ENCODE assay signal across 20 cellular contexts in the genomic region with DNA sequence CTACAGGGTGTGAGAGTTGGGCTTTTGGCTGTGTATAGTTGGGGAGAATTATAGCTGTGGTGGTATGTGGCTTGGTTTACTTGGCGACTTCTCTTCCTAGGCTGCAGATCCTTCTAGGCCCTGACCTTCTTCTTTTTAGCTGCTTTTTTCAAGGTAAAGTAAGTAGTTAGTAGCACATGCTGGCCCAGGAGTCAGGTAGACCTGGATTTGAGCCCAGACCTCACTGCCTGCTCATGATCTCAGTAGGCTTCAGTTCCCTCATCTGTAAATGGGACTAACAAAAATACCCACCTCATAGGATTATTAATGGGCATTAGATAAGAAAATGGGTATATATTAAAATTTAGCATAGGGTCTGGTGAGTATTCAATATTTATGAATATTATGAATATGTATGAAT. TPM values are rescaled to one million over a fixed set of nuclear protein-coding genes. Genes with fewer than 3 reads are reported as not detected.
DNase-seq lines count a peak whose midpoint lies in the region; ATAC-seq and TF ChIP-seq lines count a peak whose summit lies in the region.
"Had no signal": no experiment of that assay in that cellular context is flagged by ENCODE, and none has a peak within 500 bp of the region (broad histone marks: within the 10 kb centered on the region; RNA-seq: fewer than 3 reads in every experiment).

No MANE protein-coding gene starts in this region.

- H3K9me3 Mint-ChIP-seq in activated naive CD8-positive, alpha-beta T cell treated with anti-CD3 and anti-CD28 coated beads, Interleukin-2, amount 10 ng/mL, durations not matched to agents 7 days and 5 days = no peaks in the 10 kb centered on the region
- H3K9me3 Mint-ChIP-seq in activated naive CD8-positive, alpha-beta T cell treated with anti-CD3 and anti-CD28 coated beads for 36 hours = no peaks in the 10 kb centered on the region
- no peaks in the 10 kb centered on the region for H3K9me3 Mint-ChIP-seq in chondrocyte (ENCODE audit: low read depth)

- WGBS in body of pancreas, 2 donors = 35 to 50% methylated on average over 1 of the region's 1 CpG

- H3K9me2 ChIP-seq in OCI-LY1 (ENCODE audit: low read depth, low read length) = no peaks in the 10 kb centered on the region

- H3K27me3 ChIP-seq in OCI-LY1 (ENCODE audit: insufficient read depth, low read length) (no peaks in the 10 kb centered on the region), body of pancreas (no peaks in the 10 kb centered on the region)

- no peaks in the 10 kb centered on the region for H3K27me3 Mint-ChIP-seq in activated naive CD8-positive, alpha-beta T cell treated with anti-CD3 and anti-CD28 coated beads, Interleukin-2, amount 10 ng/mL, durations not matched to agents 7 days and 5 days
- no peaks in the 10 kb centered on the region for H3K27me3 Mint-ChIP-seq in activated naive CD8-positive, alpha-beta T cell treated with anti-CD3 and anti-CD28 coated beads for 36 hours
- no peaks in the 10 kb centered on the region for H3K27me3 Mint-ChIP-seq in chondrocyte (ENCODE audit: low read depth)
- H3K27me3 Mint-ChIP-seq: CD4-positive, alpha-beta memory T cell had no signal

- TF ChIP-seq CTCF in OCI-LY1 (IDR thresholded peaks at IDR 0.05; ENCODE audit: low read length) = no peak
- no peak for TF ChIP-seq CTCF in body of pancreas (IDR thresholded peaks at IDR 0.05)
- TF ChIP-seq CTCF in chondrocyte (IDR thresholded peaks at IDR 0.05) = no peak

- H3K27ac Mint-ChIP-seq in activated naive CD8-positive, alpha-beta T cell treated with anti-CD3 and anti-CD28 coated beads, Interleukin-2, amount 10 ng/mL, durations not matched to agents 7 days and 5 days = peak overlapping the region; percentile 37
- no peak overlapping the region for H3K27ac Mint-ChIP-seq in activated naive CD8-positive, alpha-beta T cell treated with anti-CD3 and anti-CD28 coated beads for 36 hours
- no peak overlapping the region for H3K27ac Mint-ChIP-seq in chondrocyte (ENCODE audit: unreplicated experiment)

- H3K4me2 ChIP-seq in OCI-LY1 (ENCODE audit: low read length) = no peak overlapping the region

- H3K4me3 Mint-ChIP-seq in activated naive CD8-positive, alpha-beta T cell treated with anti-CD3 and anti-CD28 coated beads, Interleukin-2, amount 10 ng/mL, durations not matched to agents 7 days and 5 days = peak overlapping the region; percentile 30
- H3K4me3 Mint-ChIP-seq in activated naive CD8-positive, alpha-beta T cell treated with anti-CD3 and anti-CD28 coated beads for 36 hours = no peak overlapping the region
- no peak overlapping the region for H3K4me3 Mint-ChIP-seq in chondrocyte (ENCODE audit: unreplicated experiment)
- H3K4me3 Mint-ChIP-seq: CD4-positive, alpha-beta memory T cell had no signal

- H3K79me2 ChIP-seq in OCI-LY1 (ENCODE audit: insufficient read depth, low read length) = no peaks in the 10 kb centered on the region

- H3K36me3 Mint-ChIP-seq in activated naive CD8-positive, alpha-beta T cell treated with anti-CD3 and anti-CD28 coated beads, Interleukin-2, amount 10 ng/mL, durations not matched to agents 7 days and 5 days = peaks cover 50% of the 10 kb centered on the region
- peaks cover 24% of the 10 kb centered on the region for H3K36me3 Mint-ChIP-seq in activated naive CD8-positive, alpha-beta T cell treated with anti-CD3 and anti-CD28 coated beads for 36 hours
- peaks cover 8% of the 10 kb centered on the region for H3K36me3 Mint-ChIP-seq in chondrocyte (ENCODE audit: low read depth)

- H4K20me1 ChIP-seq in OCI-LY1 (ENCODE audit: insufficient read depth, low read length) = no peaks in the 10 kb centered on the region

- peak overlapping the region; percentile 13 for H3K27ac ChIP-seq in OCI-LY1 (ENCODE audit: low read depth, low read length, poor library complexity, severe bottlenecking)
- H3K27ac ChIP-seq in body of pancreas = no peak overlapping the region

- H3K4me3 ChIP-seq in OCI-LY1 (ENCODE audit: low read depth, low read length, poor library complexity, severe bottlenecking) (no peak overlapping the region), body of pancreas (no peak overlapping the region)

- H3K4me1 ChIP-seq in OCI-LY1 (ENCODE audit: insufficient read depth, low read length, severe bottlenecking) = peaks cover 30% of the 10 kb centered on the region
- H3K4me1 ChIP-seq in body of pancreas = peaks cover 31% of the 10 kb centered on the region
- H3K4me1 ChIP-seq: Caco-2 had no signal

- DNase-seq in activated naive CD8-positive, alpha-beta T cell treated with anti-CD3 and anti-CD28 coated beads, Interleukin-2, amount 10 ng/mL, durations not matched to agents 7 days and 5 days = no peak
- no peak for DNase-seq in activated naive CD8-positive, alpha-beta T cell treated with anti-CD3 and anti-CD28 coated beads for 36 hours
- DNase-seq in body of pancreas = peak in 3 of 4 donors; percentile 23 to 49 (median 33)
- no peak for DNase-seq in chondrocyte (ENCODE audit: low spot score)
- no peak for DNase-seq in pons (ENCODE audit: low spot score)
- DNase-seq in NCI-H510A (lab: John Stamatoyannopoulos, UW) = no peak
- DNase-seq: Caco-2; CD4-positive, alpha-beta memory T cell; DMS 273 treated with DMSO at 0.1 percent for 48 hours; DMS79 treated with DMSO at 0.1 percent for 48 hours; KG1; NCI-H1092 treated with DMSO at 0.1 percent for 48 hours; NCI-H1436 treated with DMSO at 0.1 percent for 48 hours; NCI-H2029; NCI-H2227 treated with DMSO at 0.1 percent for 48 hours; NCI-H510A treated with DMSO at 0.1 percent for 48 hours; NCI-H748 treated with DMSO at 0.1 percent for 48 hours; SIG-M5 had no signal

- no peak for TF ChIP-seq POLR2A in body of pancreas (IDR thresholded peaks at IDR 0.05)

- H3K36me3 ChIP-seq in OCI-LY1 (ENCODE audit: insufficient read depth, low read length) (peaks cover 5% of the 10 kb centered on the region; the same call in 1 of the 2 replicates), body of pancreas (replicated peaks in 1 of 2; ENCODE audit: insufficient read depth in 1 of 2, low read depth in 2 of 2) (peaks cover 0 to 2% of the 10 kb centered on the region in 2 donors)

- no peaks in the 10 kb centered on the region for H3F3A ChIP-seq in OCI-LY1 (ENCODE audit: insufficient read depth, low read length)

- H3K9me3 ChIP-seq in OCI-LY1 (ENCODE audit: low read length) = no peaks in the 10 kb centered on the region
- H3K9me3 ChIP-seq in body of pancreas = no peaks in the 10 kb centered on the region
- H3K9me3 ChIP-seq: Caco-2 had no signal

- no peak overlapping the region for H2AFZ ChIP-seq in OCI-LY1 (ENCODE audit: low read length)

- no peak for ATAC-seq in activated naive CD8-positive, alpha-beta T cell treated with anti-CD3 and anti-CD28 coated beads, Interleukin-2, amount 10 ng/mL, durations not matched to agents 7 days and 5 days (ENCODE audit: low read depth)
- no peak for ATAC-seq in body of pancreas
- ATAC-seq: Panc1 had no signal

- POLR2A ChIA-PET in activated naive CD8-positive, alpha-beta T cell treated with anti-CD3 and anti-CD28 coated beads, Interleukin-2, amount 10 ng/mL, durations not matched to agents 7 days and 5 days (lab: Charles Lee) = interaction anchor here (1.4 to 1.9 kb wide), 3 partner anchors 13 to 22 kb away, joined by 3 to 8 read pairs (median 4); a partner anchor contains a TSS

- intact Hi-C loops in body of pancreas (cut with DNase I) = no loop called here

- no peak overlapping the region for H3K9ac ChIP-seq in OCI-LY1 (ENCODE audit: low read length)

- peaks cover 78% of the 10 kb centered on the region for H3K4me1 Mint-ChIP-seq in activated naive CD8-positive, alpha-beta T cell treated with anti-CD3 and anti-CD28 coated beads, Interleukin-2, amount 10 ng/mL, durations not matched to agents 7 days and 5 days
- H3K4me1 Mint-ChIP-seq in activated naive CD8-positive, alpha-beta T cell treated with anti-CD3 and anti-CD28 coated beads for 36 hours = peaks cover 42% of the 10 kb centered on the region
- H3K4me1 Mint-ChIP-seq in chondrocyte (ENCODE audit: low read depth) = peaks cover 27% of the 10 kb centered on the region

RNA-seq across cellular contexts. Expression of a gene that starts 17.4 kb away (rescaled TPM):
- 1 to 10 TPM; 1.4 to 2.0 TPM for total RNA-seq in activated naive CD8-positive, alpha-beta T cell treated with anti-CD3 and anti-CD28 coated beads, Interleukin-2, amount 10 ng/mL, durations not matched to agents 7 days and 5 days
- 1 to 10 TPM; 3.5 to 4.9 TPM for total RNA-seq in activated naive CD8-positive, alpha-beta T cell treated with anti-CD3 and anti-CD28 coated beads for 36 hours
- total RNA-seq in body of pancreas = not detected
- 1.8 to 4.5 TPM (median 4.0 TPM) in 3 replicates for total RNA-seq in chondrocyte

RNA-seq across cellular contexts. Expression of a gene that starts 17.8 kb away (rescaled TPM):
- total RNA-seq in activated naive CD8-positive, alpha-beta T cell treated with anti-CD3 and anti-CD28 coated beads, Interleukin-2, amount 10 ng/mL, durations not matched to agents 7 days and 5 days = 10 to 100 TPM; 13.8 to 14.7 TPM
- total RNA-seq in activated naive CD8-positive, alpha-beta T cell treated with anti-CD3 and anti-CD28 coated beads for 36 hours = 10 to 100 TPM; 13.0 to 13.9 TPM
- total RNA-seq in body of pancreas (1 to 10 TPM; 8.0 to 8.2 TPM), chondrocyte (10.9 to 11.5 TPM (median 10.9 TPM) in 3 replicates)

Comparison
In these comparisons a context has a peak if more than half of its experiments do, and no peak if none do; other contexts are left out.
1. DNase-seq: peak in body of pancreas (3 of 4); none in activated naive CD8-positive, alpha-beta T cell treated with anti-CD3 and anti-CD28 coated beads, Interleukin-2, amount 10 ng/mL, durations not matched to agents 7 days and 5 days (single experiment), activated naive CD8-positive, alpha-beta T cell treated with anti-CD3 and anti-CD28 coated beads for 36 hours (single experiment), chondrocyte (single experiment), pons (single experiment) and NCI-H510A (single experiment).